ENCODE assay signal across 1 cellular context in genomic region chr12:94459773-94460593, GRCh38.
TF ChIP-seq lines count a peak whose summit lies in the region.

CEP83 (minus strand) TSS chr12:94459867; CDS start chr12:94412490, 47,377 bp downstream.

TF ChIP-seq in HepG2, 621 proteins besides CTCF, POLR2A, EP300 and RAD21 (continued from another document and continues in another):
- TF ChIP-seq ZBTB37 (CRISPR knock-in tag; IDR thresholded peaks at IDR 0.05) (peak; percentile 63; the same call in 1 of the 2 replicates), ZNF180 (CRISPR knock-in tag; IDR thresholded peaks at IDR 0.05; ENCODE audit: borderline replicate concordance, low read depth) (no peak; the same call in 1 of the 2 replicates), SSRP1 (CRISPR knock-in tag; IDR thresholded peaks at IDR 0.05) (no peak), PRMT3 (CRISPR knock-in tag; IDR thresholded peaks at IDR 0.05; ENCODE audit: borderline replicate concordance, low read depth) (peak; percentile 78; the same call in 1 of the 2 replicates), KDM5A (IDR thresholded peaks at IDR 0.05; ENCODE audit: borderline replicate concordance, low read length) (no peak), ISL2 (CRISPR knock-in tag; IDR thresholded peaks at IDR 0.05) (peak; percentile 36; the same call in 1 of the 2 replicates), NFYB (CRISPR knock-in tag; IDR thresholded peaks at IDR 0.05) (peak; percentile 71), SATB2 (CRISPR knock-in tag; IDR thresholded peaks at IDR 0.05) (no peak), JDP2 (CRISPR knock-in tag; IDR thresholded peaks at IDR 0.05; ENCODE audit: borderline replicate concordance) (no peak), UBTF (CRISPR knock-in tag; IDR thresholded peaks at IDR 0.05) (peak; percentile 90), ZNF33A (CRISPR knock-in tag; IDR thresholded peaks at IDR 0.05; ENCODE audit: borderline replicate concordance) (peak; percentile 37; the same call in 1 of the 2 replicates), KAT8 (CRISPR knock-in tag; IDR thresholded peaks at IDR 0.05) (peak; percentile 79), NFAT5 (CRISPR knock-in tag; IDR thresholded peaks at IDR 0.05) (peak; percentile 43), KDM5B (CRISPR knock-in tag; IDR thresholded peaks at IDR 0.05; ENCODE audit: borderline replicate concordance) (peak; percentile 99), KMT2A (CRISPR knock-in tag; IDR thresholded peaks at IDR 0.05) (peak; percentile 87), SP4 (CRISPR knock-in tag; IDR thresholded peaks at IDR 0.05) (peak; percentile 76), YEATS4 (CRISPR knock-in tag; IDR thresholded peaks at IDR 0.05; ENCODE audit: borderline replicate concordance) (peak; percentile 87; the same call in 1 of the 2 replicates), ZBTB21 (CRISPR knock-in tag; IDR thresholded peaks at IDR 0.05) (peak; percentile 54), ZFP41 (CRISPR knock-in tag; IDR thresholded peaks at IDR 0.05; ENCODE audit: borderline replicate concordance) (peak; percentile 33; the same call in 1 of the 2 replicates), TARDBP (CRISPR knock-in tag; IDR thresholded peaks at IDR 0.05) (no peak), NFKB2 (CRISPR knock-in tag; IDR thresholded peaks at IDR 0.05; ENCODE audit: borderline replicate concordance) (0 out of 2 replicates have a peak, but pooled peaks have one; percentile 87), MYPOP (CRISPR knock-in tag; IDR thresholded peaks at IDR 0.05) (no peak), TAF15 (IDR thresholded peaks at IDR 0.05; ENCODE audit: low read depth, low read length, poor library complexity, severe bottlenecking) (peak; percentile 68), ZNF20 (CRISPR knock-in tag; IDR thresholded peaks at IDR 0.05) (0 out of 2 replicates have a peak, but pooled peaks have one; percentile 75), HNRNPK (IDR thresholded peaks at IDR 0.05; ENCODE audit: low read depth, low read length, poor library complexity, severe bottlenecking) (peak; percentile 45), FOXP4 (CRISPR knock-in tag; IDR thresholded peaks at IDR 0.05) (no peak), ZNF329 (CRISPR knock-in tag; IDR thresholded peaks at IDR 0.05; ENCODE audit: low read depth) (peak; percentile 40; the same call in 1 of the 2 replicates), MYNN (CRISPR knock-in tag; IDR thresholded peaks at IDR 0.05; ENCODE audit: low read depth) (peak; percentile 23; the same call in 1 of the 2 replicates), MAFF (IDR thresholded peaks at IDR 0.05; ENCODE audit: low read depth, low read length) (no peak), PHF8 (CRISPR knock-in tag; IDR thresholded peaks at IDR 0.05) (peak; percentile 85), ZNF709 (CRISPR knock-in tag; IDR thresholded peaks at IDR 0.05) (peak; percentile 87; the same call in 1 of the 2 replicates), ZNF484 (CRISPR knock-in tag; IDR thresholded peaks at IDR 0.05; ENCODE audit: borderline replicate concordance, low read depth) (0 out of 2 replicates have a peak, but pooled peaks have one; percentile 39), CBX1 (IDR thresholded peaks at IDR 0.05; ENCODE audit: low read depth) (no peak), HIC2 (CRISPR knock-in tag; IDR thresholded peaks at IDR 0.05; ENCODE audit: low read depth) (peak; percentile 27; the same call in 1 of the 2 replicates), RFXAP (CRISPR knock-in tag; IDR thresholded peaks at IDR 0.05; ENCODE audit: borderline replicate concordance) (peak; percentile 81; the same call in 1 of the 2 replicates), REPIN1 (CRISPR knock-in tag; IDR thresholded peaks at IDR 0.05; ENCODE audit: borderline replicate concordance, low read depth) (peak; percentile 64; the same call in 1 of the 2 replicates), STAG1 (CRISPR knock-in tag; IDR thresholded peaks at IDR 0.05) (no peak; the same call in 1 of the 2 replicates), SALL2 (CRISPR knock-in tag; IDR thresholded peaks at IDR 0.05) (peak; percentile 86; the same call in 1 of the 2 replicates), HHEX (CRISPR knock-in tag; IDR thresholded peaks at IDR 0.05) (no peak), ZSCAN25 (CRISPR knock-in tag; IDR thresholded peaks at IDR 0.05) (no peak), NCOA1 (CRISPR knock-in tag; IDR thresholded peaks at IDR 0.05) (no peak), CBX5 (CRISPR knock-in tag; IDR thresholded peaks at IDR 0.05; ENCODE audit: borderline replicate concordance) (0 out of 2 replicates have a peak, but pooled peaks have one; percentile 51), ZNF121 (CRISPR knock-in tag; IDR thresholded peaks at IDR 0.05) (peak; percentile 27; the same call in 1 of the 2 replicates), ZNF652 (CRISPR knock-in tag; IDR thresholded peaks at IDR 0.05; ENCODE audit: borderline replicate concordance, low read depth) (no peak), ZNF124 (CRISPR knock-in tag; IDR thresholded peaks at IDR 0.05) (0 out of 2 replicates have a peak, but pooled peaks have one; percentile 38), ZNF512 (CRISPR knock-in tag; IDR thresholded peaks at IDR 0.05) (peak; percentile 20; the same call in 1 of the 2 replicates), POGK (CRISPR knock-in tag; conservative IDR thresholded peaks at IDR 0.05) (peak; percentile 84; the same call in 1 of the 2 replicates), ZBTB8A (CRISPR knock-in tag; IDR thresholded peaks at IDR 0.05; ENCODE audit: borderline replicate concordance, low read depth) (no peak), NONO (IDR thresholded peaks at IDR 0.05) (no peak), NONO (CRISPR knock-in tag; conservative IDR thresholded peaks at IDR 0.05) (peak; percentile 57; the same call in 1 of the 2 replicates)
